ENCODE assay signal across 13 cellular contexts in genomic region chr16:70574595-70575271, GRCh38. TPM values are rescaled to one million over a fixed set of nuclear protein-coding genes. Genes with fewer than 3 reads are reported as not detected.
DNase-seq lines count a peak whose midpoint lies in the region; ATAC-seq and TF ChIP-seq lines count a peak whose summit lies in the region.
"Had no signal": no experiment of that assay in that cellular context is flagged by ENCODE, and none has a peak within 500 bp of the region (broad histone marks: within the 10 kb centered on the region; RNA-seq: fewer than 3 reads in every experiment).

No MANE protein-coding gene starts in this region.

- WGBS in suprapubic skin: 84% methylated on average over 8 of the region's 8 CpGs

- no peak overlapping the region for H3K4me3 Mint-ChIP-seq in activated CD4-positive, alpha-beta T cell treated with anti-CD3 and anti-CD28 coated beads for 36 hours
- H3K4me3 Mint-ChIP-seq: endodermal cell had no signal

- TF ChIP-seq CTCF in suprapubic skin (IDR thresholded peaks at IDR 0.05) (no peak), GM10266 (IDR thresholded peaks at IDR 0.05; ENCODE audit: control insufficient read depth, insufficient read depth, low read depth, missing control alignments) (no peak)

- H3K36me3 ChIP-seq in adipocyte (ENCODE audit: control insufficient read depth, insufficient read depth, low read length, severe bottlenecking): peaks cover 48% of the 10 kb centered on the region
- peaks cover 38% of the 10 kb centered on the region for H3K36me3 ChIP-seq in suprapubic skin

- POLR2A ChIA-PET in activated CD4-positive, alpha-beta T cell treated with anti-CD3 and anti-CD28 coated beads for 36 hours (lab: Charles Lee): interaction anchor here (0.7 to 1.4 kb wide), 3 partner anchors 13 to 52 kb away, joined by 3 read pairs; partner anchors contain the start of gene COG4

- H3K4me3 ChIP-seq in adipocyte (ENCODE audit: low read length) (no peak overlapping the region), suprapubic skin (no peak overlapping the region)

- H3K9ac ChIP-seq in adipocyte (ENCODE audit: low read length): peak overlapping the region; percentile 58

- H3K27ac ChIP-seq in suprapubic skin: peak overlapping the region; percentile 69

- H3K27me3 ChIP-seq in adipocyte (replicated peaks; ENCODE audit: control insufficient read depth, insufficient read depth, low read length) (no peaks in the 10 kb centered on the region), suprapubic skin (no peaks in the 10 kb centered on the region)

- intact Hi-C loops in activated CD4-positive, alpha-beta T cell treated with anti-CD3 and anti-CD28 coated beads for 36 hours (cut with DNase I, micrococcal nuclease): loop anchor here (5.0 kb wide), 2 partner anchors 47 to 78 kb away; no protein-coding TSS in a partner anchor

- peaks cover 47% of the 10 kb centered on the region for H3K36me3 Mint-ChIP-seq in activated CD4-positive, alpha-beta T cell treated with anti-CD3 and anti-CD28 coated beads for 36 hours (ENCODE audit: low read depth)

- DNase-seq in activated CD4-positive, alpha-beta T cell treated with anti-CD3 and anti-CD28 coated beads for 36 hours: no peak
- no peak for DNase-seq in activated CD4-positive, alpha-beta T cell treated with anti-CD3 and anti-CD28 coated beads for 1 hour
- DNase-seq in adipocyte (ENCODE audit: low read depth): no peak
- peak; percentile 15 for DNase-seq in islet precursor cell
- DNase-seq in suprapubic skin (ENCODE audit: low spot score in 2 of 2): no peak
- no peak for DNase-seq in cerebellar cortex (ENCODE audit: low spot score)
- DNase-seq in activated CD8-positive, alpha-beta memory T cell treated with anti-CD3 and anti-CD28 coated beads, Interleukin-2, amount 50 U/mL, for 4 hours: no peak
- DNase-seq in GM10266 (ENCODE audit: extremely low spot score): no peak
- DNase-seq: activated CD4-positive, CD25-positive, alpha-beta regulatory T cell; activated gamma-delta T cell; endodermal cell; NCI-H2029 treated with DMSO at 0.1 percent for 48 hours; SHP77 had no signal

- TF ChIP-seq POLR2A in suprapubic skin (IDR thresholded peaks at IDR 0.05): no peak

- H3K27ac Mint-ChIP-seq in activated CD4-positive, alpha-beta T cell treated with anti-CD3 and anti-CD28 coated beads for 36 hours: peak overlapping the region; percentile 29

- H3K9me3 ChIP-seq in adipocyte (ENCODE audit: control insufficient read depth, low read length) (no peaks in the 10 kb centered on the region), suprapubic skin (no peaks in the 10 kb centered on the region)

- CTCF ChIA-PET in activated CD4-positive, alpha-beta T cell treated with anti-CD3 and anti-CD28 coated beads for 36 hours (lab: Charles Lee): interaction anchor here (1.4 kb wide), 1 partner anchor 10 kb away, joined by 4 read pairs; no protein-coding TSS in a partner anchor

- ATAC-seq in activated CD4-positive, alpha-beta T cell treated with anti-CD3 and anti-CD28 coated beads for 36 hours: no peak

- H3K4me1 ChIP-seq in adipocyte (ENCODE audit: control insufficient read depth, insufficient read depth, low read length): peaks cover 54% of the 10 kb centered on the region
- peaks cover 49% of the 10 kb centered on the region for H3K4me1 ChIP-seq in suprapubic skin

- no peaks in the 10 kb centered on the region for H3K27me3 Mint-ChIP-seq in activated CD4-positive, alpha-beta T cell treated with anti-CD3 and anti-CD28 coated beads for 36 hours

- no peaks in the 10 kb centered on the region for H3K9me3 Mint-ChIP-seq in activated CD4-positive, alpha-beta T cell treated with anti-CD3 and anti-CD28 coated beads for 36 hours (ENCODE audit: low read depth)
- H3K9me3 Mint-ChIP-seq: endodermal cell had no signal

- peaks cover 28% of the 10 kb centered on the region for H3K4me1 Mint-ChIP-seq in activated CD4-positive, alpha-beta T cell treated with anti-CD3 and anti-CD28 coated beads for 36 hours
- H3K4me1 Mint-ChIP-seq: endodermal cell had no signal

- TF ChIP-seq EP300 in suprapubic skin (IDR thresholded peaks at IDR 0.05): no peak

RNA-seq across cellular contexts. Expression of gene SF3B3, which starts 51.1 kb away (rescaled TPM):
- total RNA-seq in activated CD4-positive, alpha-beta T cell treated with anti-CD3 and anti-CD28 coated beads for 36 hours: 100 to 1,000 TPM; 533 to 545 TPM
- total RNA-seq in suprapubic skin: 100 to 1,000 TPM; 122 to 280 (median 174) TPM

RNA-seq across cellular contexts. Expression of gene COG4, which starts 51.4 kb away (rescaled TPM):
- 10 to 100 TPM; 33.5 to 37.6 TPM for total RNA-seq in activated CD4-positive, alpha-beta T cell treated with anti-CD3 and anti-CD28 coated beads for 36 hours
- 10 to 100 TPM; 35.0 to 59.9 (median 48.2) TPM for total RNA-seq in suprapubic skin
